In genomic region chr12:3073438-3074255, GRCh38 we compare ENCODE assay signal across 8 cellular contexts. TPM values are rescaled to one million over a fixed set of nuclear protein-coding genes. Genes with fewer than 3 reads are reported as not detected.
DNase-seq lines count a peak whose midpoint lies in the region; TF ChIP-seq lines count a peak whose summit lies in the region.

No MANE protein-coding gene starts in this region.

- WGBS in SK-N-SH (ENCODE audit: low lambda C conversion rate) = 25% methylated on average over 13 of the region's 13 CpGs
- WGBS in ovary, 3 donors = 14 to 20% (median 16%) methylated on average over 13 of the region's 13 CpGs

- no peak overlapping the region for H3K4me2 ChIP-seq in SK-N-SH

- H3K36me3 ChIP-seq in SK-N-SH (replicated peaks in 1 of 2; ENCODE audit: control insufficient read depth in 1 of 2, insufficient read depth in 2 of 2, low read length in 1 of 2) = no peaks in the 10 kb centered on the region
- H3K36me3 ChIP-seq in ovary = no peaks in the 10 kb centered on the region
- H3K36me3 ChIP-seq in tibial artery = no peaks in the 10 kb centered on the region

- CTCF ChIA-PET in SK-N-SH (lab: Yijun Ruan, JAX) = interaction anchor here (0.6 to 11.3 kb wide), 58 partner anchors 9 to 730 kb away, joined by 3 to 165 read pairs (median 4); partner anchors contain the start of genes FOXM1 and RHNO1

- DNase-seq in NCI-H2081 (lab: John Stamatoyannopoulos, UW) (peak; percentile 30 to 58), NCI-H2081 treated with DMSO at 0.1 percent for 48 hours (lab: John Stamatoyannopoulos, UW) (no peak), M059J (ENCODE audit: low read depth) (peak; percentile 74), SK-N-SH (peak; percentile 90), glomerular endothelial cell (ENCODE audit: extremely low read depth, low read depth, low spot score) (peak; percentile 61), ovary (peak; percentile 80 to 91 (median 90)), tibial artery (peak; percentile 79 to 90)
- peak; percentile 59 to 79 (median 72) for DNase-seq in activated naive CD4-positive, alpha-beta T cell (lab: John Stamatoyannopoulos, UW)

- TF ChIP-seq EP300 in SK-N-SH (IDR thresholded peaks at IDR 0.05; ENCODE audit: borderline replicate concordance in 1 of 2, low read depth in 1 of 2, low read length in 1 of 2) = no peak
- no peak for TF ChIP-seq EP300 in ovary (IDR thresholded peaks at IDR 0.05)

- POLR2A ChIA-PET in SK-N-SH (lab: Yijun Ruan, JAX) = interaction anchor here (1.2 kb wide), 1 partner anchor 33 kb away, joined by 3 read pairs; no protein-coding TSS in a partner anchor

- peak; percentile 94 for TF ChIP-seq RAD21 in SK-N-SH (IDR thresholded peaks at IDR 0.05; ENCODE audit: low read length)

- H2AFZ ChIP-seq in SK-N-SH (ENCODE audit: low read depth) = 0 out of 2 replicates have a peak overlapping the region, but pooled peaks have one; percentile 38

- no peaks in the 10 kb centered on the region for H3K9me2 ChIP-seq in SK-N-SH

- H3K4me3 ChIP-seq in SK-N-SH (ENCODE audit: low read depth in 2 of 2, low read length in 1 of 2) = no peak overlapping the region; a peak in 1 of 4 replicates
- no peak overlapping the region for H3K4me3 ChIP-seq in ovary
- no peak overlapping the region for H3K4me3 ChIP-seq in tibial artery

- no peak for TF ChIP-seq POLR2A in ovary (IDR thresholded peaks at IDR 0.05)

- H3F3A ChIP-seq in SK-N-SH (replicated peaks; ENCODE audit: insufficient read depth) = no peaks in the 10 kb centered on the region

- no peaks in the 10 kb centered on the region for H4K20me1 ChIP-seq in SK-N-SH (ENCODE audit: insufficient read depth)

- intact Hi-C loops in ovary (cut with DNase I) = loop anchor here (2.0 to 10.0 kb wide), 6 partner anchors 61 to 204 kb away; no protein-coding TSS in a partner anchor
- intact Hi-C loops in tibial artery (cut with DNase I; ENCODE audit: low total_unique reads) = loop anchor here (5.0 kb wide), 3 partner anchors 59 to 204 kb away; no protein-coding TSS in a partner anchor

- H3K27me3 ChIP-seq in SK-N-SH (ENCODE audit: insufficient read depth) (no peaks in the 10 kb centered on the region), ovary (no peaks in the 10 kb centered on the region), tibial artery (no peaks in the 10 kb centered on the region)

- peaks cover 0 to 14% of the 10 kb centered on the region in 2 experiments; a peak in 2 of 4 replicates for H3K4me1 ChIP-seq in SK-N-SH (ENCODE audit: control insufficient read depth in 1 of 2, insufficient read depth in 2 of 2, low read depth in 1 of 2, low read length in 1 of 2)
- H3K4me1 ChIP-seq in ovary (ENCODE audit: insufficient read depth) = peaks cover 14% of the 10 kb centered on the region
- H3K4me1 ChIP-seq in tibial artery = peaks cover 0 to 25% (median 21%) of the 10 kb centered on the region in 4 donors

- TF ChIP-seq CTCF in SK-N-SH (IDR thresholded peaks at IDR 0.05) = peak; percentile 99
- peak; percentile 85 to 91 (median 88) for TF ChIP-seq CTCF in ovary (IDR thresholded peaks at IDR 0.05)
- peak; percentile 93 to 97 for TF ChIP-seq CTCF in tibial artery (IDR thresholded peaks at IDR 0.05)

- H3K9me3 ChIP-seq in SK-N-SH (no peaks in the 10 kb centered on the region), ovary (no peaks in the 10 kb centered on the region), tibial artery (no peaks in the 10 kb centered on the region)

- no peak overlapping the region for H3K9ac ChIP-seq in SK-N-SH

- H3K79me2 ChIP-seq in SK-N-SH (ENCODE audit: insufficient read depth) = peaks cover 11% of the 10 kb centered on the region

- no peak overlapping the region for H3K27ac ChIP-seq in SK-N-SH (ENCODE audit: low read depth in 2 of 2, low read length in 1 of 2)
- no peak overlapping the region for H3K27ac ChIP-seq in ovary
- peak overlapping the region; percentile 44 to 46 for H3K27ac ChIP-seq in tibial artery

TF ChIP-seq in SK-N-SH, 30 proteins besides CTCF, POLR2A, EP300 and RAD21:
- TF ChIP-seq SMC3 (IDR thresholded peaks at IDR 0.05; ENCODE audit: low read depth, low read length) = peak; percentile 92
- no peak for TF ChIP-seq RXRA (IDR thresholded peaks at IDR 0.05; ENCODE audit: borderline replicate concordance, low read depth)
- peak; percentile 72 for TF ChIP-seq RCOR1 (IDR thresholded peaks at IDR 0.05; ENCODE audit: low read length)
- no peak for TF ChIP-seq POLR2AphosphoS5 (IDR thresholded peaks at IDR 0.05; ENCODE audit: low read depth, low read length)
- TF ChIP-seq, protein P1, sequence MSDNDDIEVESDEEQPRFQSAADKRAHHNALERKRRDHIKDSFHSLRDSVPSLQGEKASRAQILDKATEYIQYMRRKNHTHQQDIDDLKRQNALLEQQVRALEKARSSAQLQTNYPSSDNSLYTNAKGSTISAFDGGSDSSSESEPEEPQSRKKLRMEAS (IDR thresholded peaks at IDR 0.05; ENCODE audit: low read depth) = peak; percentile 56; the same call in 1 of the 2 replicates
- no peak for TF ChIP-seq FOSL2 (IDR thresholded peaks at IDR 0.05; ENCODE audit: borderline replicate concordance, low read depth)
- TF ChIP-seq MXI1 (IDR thresholded peaks at IDR 0.05; ENCODE audit: low read depth, low read length) = peak; percentile 41; the same call in 1 of the 2 replicates
- no peak for TF ChIP-seq TAF1 (IDR thresholded peaks at IDR 0.05; ENCODE audit: borderline replicate concordance, low read depth, low read length)
- no peak for TF ChIP-seq ELF1 (IDR thresholded peaks at IDR 0.05)
- no peak for TF ChIP-seq CHD2 (IDR thresholded peaks at IDR 0.05; ENCODE audit: low read length, partially characterized antibody)
- TF ChIP-seq NRF1 (IDR thresholded peaks at IDR 0.05; ENCODE audit: low read depth, low read length) = no peak
- 0 out of 2 replicates have a peak, but pooled peaks have one; percentile 24 for TF ChIP-seq GATA2 (CRISPR knock-in tag; IDR thresholded peaks at IDR 0.05)
- TF ChIP-seq IRF3 (IDR thresholded peaks at IDR 0.05; ENCODE audit: low read depth, low read length) = no peak
- TF ChIP-seq JUND (IDR thresholded peaks at IDR 0.05) = no peak
- TF ChIP-seq, protein P2, sequence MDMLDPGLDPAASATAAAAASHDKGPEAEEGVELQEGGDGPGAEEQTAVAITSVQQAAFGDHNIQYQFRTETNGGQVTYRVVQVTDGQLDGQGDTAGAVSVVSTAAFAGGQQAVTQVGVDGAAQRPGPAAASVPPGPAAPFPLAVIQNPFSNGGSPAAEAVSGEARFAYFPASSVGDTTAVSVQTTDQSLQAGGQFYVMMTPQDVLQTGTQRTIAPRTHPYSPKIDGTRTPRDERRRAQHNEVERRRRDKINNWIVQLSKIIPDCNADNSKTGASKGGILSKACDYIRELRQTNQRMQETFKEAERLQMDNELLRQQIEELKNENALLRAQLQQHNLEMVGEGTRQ (IDR thresholded peaks at IDR 0.05; ENCODE audit: borderline replicate concordance, low read depth, low read length) = no peak
- no peak for TF ChIP-seq MEF2A (IDR thresholded peaks at IDR 0.05; ENCODE audit: borderline replicate concordance, low read depth)
- TF ChIP-seq, protein P3, sequence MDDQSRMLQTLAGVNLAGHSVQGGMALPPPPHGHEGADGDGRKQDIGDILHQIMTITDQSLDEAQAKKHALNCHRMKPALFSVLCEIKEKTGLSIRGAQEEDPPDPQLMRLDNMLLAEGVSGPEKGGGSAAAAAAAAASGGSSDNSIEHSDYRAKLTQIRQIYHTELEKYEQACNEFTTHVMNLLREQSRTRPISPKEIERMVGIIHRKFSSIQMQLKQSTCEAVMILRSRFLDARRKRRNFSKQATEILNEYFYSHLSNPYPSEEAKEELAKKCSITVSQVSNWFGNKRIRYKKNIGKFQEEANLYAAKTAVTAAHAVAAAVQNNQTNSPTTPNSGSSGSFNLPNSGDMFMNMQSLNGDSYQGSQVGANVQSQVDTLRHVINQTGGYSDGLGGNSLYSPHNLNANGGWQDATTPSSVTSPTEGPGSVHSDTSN (IDR thresholded peaks at IDR 0.05) = 0 out of 2 replicates have a peak, but pooled peaks have one; percentile 12
- no peak for TF ChIP-seq SIN3A (IDR thresholded peaks at IDR 0.05; ENCODE audit: borderline replicate concordance, low read depth, low read length)
- TF ChIP-seq RFX5 (IDR thresholded peaks at IDR 0.05; ENCODE audit: low read length) = no peak

RNA-seq across cellular contexts. Expression of gene TSPAN9, which starts 3.5 kb away (rescaled TPM):
- total RNA-seq in M059J (2014; rRNA removed; shearing (Covaris generic)) = 15.3 and 17.1 TPM in 2 replicates
- 34.9 and 40.1 TPM in 2 replicates for polyA plus RNA-seq in SK-N-SH (2012; rRNA removed)
- polyA plus RNA-seq in SK-N-SH (2012; cell fraction: cytosol; rRNA removed) = 22.9 and 33.7 TPM in 2 replicates
- 40.6 and 55.1 TPM in 2 replicates for polyA plus RNA-seq in SK-N-SH (2012; cell fraction: nucleus; rRNA removed)
- 60.4 and 65.5 TPM in 2 replicates for total RNA-seq in glomerular endothelial cell
- 10 to 100 TPM; 24.9 to 72.3 (median 55.7) TPM for total RNA-seq in ovary
- 10 to 100 TPM; 44.3 to 60.5 TPM for polyA plus RNA-seq in ovary

Comparison
In these comparisons a context has a peak if more than half of its experiments do, and no peak if none do; other contexts are left out.
1. H3K27ac ChIP-seq: peak in tibial artery (2 of 2); none in SK-N-SH (0 of 2) and ovary (0 of 2).
2. Peak in every context shown above with its lines, with median percentiles within 50 percentile points of each other: CTCF ChIP-seq.